Comparison of ENCODE assay signal across 1 cellular context in genomic region chr7:66204822-66205735, GRCh38.
TF ChIP-seq lines count a peak whose summit lies in the region.

Gene TPST1 (plus strand): TSS chr7:66205334. CDS start chr7:66240426, 35,092 bp downstream.

TF ChIP-seq in HCT116, 20 proteins besides CTCF, POLR2A, EP300 and RAD21 (continued from another document):
- TF ChIP-seq SRF (IDR thresholded peaks at IDR 0.05; ENCODE audit: low read depth): no peak
- TF ChIP-seq, protein P1, sequence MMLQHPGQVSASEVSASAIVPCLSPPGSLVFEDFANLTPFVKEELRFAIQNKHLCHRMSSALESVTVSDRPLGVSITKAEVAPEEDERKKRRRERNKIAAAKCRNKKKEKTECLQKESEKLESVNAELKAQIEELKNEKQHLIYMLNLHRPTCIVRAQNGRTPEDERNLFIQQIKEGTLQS (IDR thresholded peaks at IDR 0.05): no peak
